Comparison of ENCODE assay signal across 20 cellular contexts in genomic region chr18:3782901-3783300, GRCh38.
"Had no signal": no experiment of that assay in that cellular context is flagged by ENCODE, and none has a peak within 500 bp of the region (broad histone marks: within the 10 kb centered on the region; RNA-seq: fewer than 3 reads in every experiment).

No MANE protein-coding gene starts in this region.

- H3K4me1 Mint-ChIP-seq: naive B cell, nephron had no signal

- H3K4me3 ChIP-seq: coronary artery, heart left ventricle, lung, pancreas, smooth muscle cell had no signal

- H3K9me3 ChIP-seq: heart left ventricle, pancreas had no signal

- H3K27ac Mint-ChIP-seq: naive B cell, nephron, progenitor cell of endocrine pancreas, type B pancreatic cell had no signal

- ATAC-seq: heart left ventricle, left colon, left ventricle myocardium superior, pancreas, right cardiac atrium had no signal

- DNase-seq: effector CD4-positive, alpha-beta T cell; foreskin melanocyte; heart left ventricle; hippocampal formation; left colon; left ventricle myocardium superior; mesenchymal stem cell; midbrain; naive B cell; occipital lobe; pancreas; right cardiac atrium; stimulated activated CD4-positive, alpha-beta T cell treated with anti-CD3 and anti-CD28 coated beads, Interleukin-2, amount 100 ng/mL, for 48 hours; stimulated activated naive CD4-positive, alpha-beta T cell treated with Interleukin-2 at 50 U/mL for 16 hours had no signal

- H3K36me3 Mint-ChIP-seq: naive B cell, type B pancreatic cell had no signal

- H3K4me3 Mint-ChIP-seq: naive B cell, nephron, type B pancreatic cell had no signal
